ENCODE assay signal across 8 cellular contexts in the genomic region with DNA sequence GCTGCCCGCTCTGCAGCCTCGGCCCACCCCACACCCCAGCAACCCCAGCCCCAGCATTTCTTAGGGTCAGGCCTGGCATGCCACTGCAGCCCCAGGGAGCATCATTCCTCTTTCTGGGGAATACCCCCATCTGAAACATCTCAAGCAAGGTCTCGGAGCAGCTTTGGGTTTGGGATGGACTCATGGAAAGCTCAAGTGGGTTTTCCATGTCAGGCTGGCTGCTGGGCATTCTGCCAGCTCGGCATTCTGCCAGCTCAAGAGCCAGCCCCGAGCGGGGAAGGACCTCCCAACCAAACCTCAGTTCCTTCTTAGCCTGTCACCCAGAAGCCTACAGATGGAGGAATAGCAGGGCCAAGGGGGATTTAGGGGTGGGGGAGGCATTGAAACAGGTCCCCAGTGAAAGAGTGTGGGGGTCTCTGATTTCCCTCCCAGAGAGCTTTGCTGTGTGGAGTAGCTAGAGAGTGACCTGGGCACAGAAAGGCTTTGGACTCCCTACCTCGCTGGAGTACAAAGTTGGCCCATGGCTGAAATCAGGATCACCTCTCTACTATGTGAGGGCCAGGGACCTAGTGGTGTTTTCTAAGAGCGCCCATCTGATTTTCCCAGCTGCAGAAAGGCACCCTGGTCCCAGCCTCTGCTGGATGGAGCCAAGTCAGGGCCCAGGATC. TPM values are rescaled to one million over a fixed set of nuclear protein-coding genes. Genes with fewer than 3 reads are reported as not detected.
A peak's percentile ranks its signal among the peaks of the same experiment; 100 is the strongest.
DNase-seq lines count a peak whose midpoint lies in the region; ATAC-seq, FAIRE-seq and TF ChIP-seq lines count a peak whose summit lies in the region.

No MANE protein-coding gene starts in this region.

- H3K27me3 Mint-ChIP-seq in nephron progenitor cell (ENCODE audit: low read depth, poor library complexity) = no peaks in the 10 kb centered on the region

- H3K27ac ChIP-seq in esophagus muscularis mucosa (replicated peaks in 1 of 4) = peak overlapping the region; percentile 77 to 84 (median 80)

- TF ChIP-seq POLR2A in esophagus muscularis mucosa (IDR thresholded peaks at IDR 0.05; ENCODE audit: low read depth) = no peak

- TF ChIP-seq EP300 in esophagus muscularis mucosa (IDR thresholded peaks at IDR 0.05) = no peak

- H3K9me3 ChIP-seq in esophagus muscularis mucosa = no peaks in the 10 kb centered on the region

- H3K27ac Mint-ChIP-seq in nephron progenitor cell = peak overlapping the region; percentile 84

- TF ChIP-seq CTCF in esophagus muscularis mucosa (IDR thresholded peaks at IDR 0.05) (no peak), nephron progenitor cell (IDR thresholded peaks at IDR 0.05) (no peak)

- H3K4me1 ChIP-seq in esophagus muscularis mucosa = peaks cover 52 to 61% (median 59%) of the 10 kb centered on the region in 4 donors

- H3K36me3 ChIP-seq in esophagus muscularis mucosa = peaks cover 0 to 20% (median 6%) of the 10 kb centered on the region in 4 donors

- H3K4me1 Mint-ChIP-seq in nephron progenitor cell = peaks cover 52% of the 10 kb centered on the region

- peak overlapping the region; percentile 50 to 58 (median 56) for H3K4me3 ChIP-seq in esophagus muscularis mucosa

- H3K4me3 Mint-ChIP-seq in nephron progenitor cell = peak overlapping the region; percentile 86

- H3K27me3 ChIP-seq in esophagus muscularis mucosa = no peaks in the 10 kb centered on the region

- no peaks in the 10 kb centered on the region for H3K9me3 Mint-ChIP-seq in nephron progenitor cell

- ATAC-seq in GM18517 (IDR thresholded peaks at IDR 0.05; ENCODE audit: unreplicated experiment) = no peak
- no peak for ATAC-seq in HG03354 (IDR thresholded peaks at IDR 0.05; ENCODE audit: poor library complexity, severe bottlenecking, unreplicated experiment)

- DNase-seq in EH (ENCODE audit: low read depth) = peak; percentile 65
- peak; percentile 90 for DNase-seq in NCI-H69 (lab: John Stamatoyannopoulos, UW)
- DNase-seq in esophagus muscularis mucosa (ENCODE audit: extremely low spot score) = no peak
- no peak for DNase-seq in nephron progenitor cell
- DNase-seq in RPMI8226 = no peak
- DNase-seq in HTR-8/SVneo (ENCODE audit: insufficient read length, low spot score) = no peak

- no peak for FAIRE-seq in HTR-8/SVneo (lab: Jason Lieb, UNC)

- peaks cover 17% of the 10 kb centered on the region for H3K36me3 Mint-ChIP-seq in nephron progenitor cell (ENCODE audit: low read depth)

- WGBS in esophagus muscularis mucosa = 11% methylated on average over 3 of the region's 8 CpGs

- intact Hi-C loops in esophagus muscularis mucosa (cut with DNase I) = no loop called here

RNA-seq across cellular contexts. Expression of a gene that starts 0.6 kb away (rescaled TPM):
- total RNA-seq in esophagus muscularis mucosa = 100 to 1,000 TPM in 1 of 4 donors, 10 to 100 TPM in 3; 61.4 to 113 (median 81.6) TPM

RNA-seq across cellular contexts. Expression of a gene that starts 24.8 kb away (rescaled TPM):
- total RNA-seq in esophagus muscularis mucosa = 10 to 100 TPM; 40.3 to 50.3 (median 45.0) TPM

RNA-seq across cellular contexts. Expression of a gene that starts 27.5 kb away (rescaled TPM):
- total RNA-seq in esophagus muscularis mucosa = 100 to 1,000 TPM; 236 to 284 (median 253) TPM

RNA-seq across cellular contexts. Expression of a gene that starts 44.7 kb away (rescaled TPM):
- 10 to 100 TPM; 54.8 to 79.5 (median 68.9) TPM for total RNA-seq in esophagus muscularis mucosa

Comparison
In these comparisons a context has a peak if more than half of its experiments do, and no peak if none do; other contexts are left out.
1. DNase-seq: peak in EH (single experiment) and NCI-H69 (single experiment); none in esophagus muscularis mucosa (single experiment), nephron progenitor cell (single experiment), RPMI8226 (single experiment) and HTR-8/SVneo (single experiment).